Comparison of ENCODE assay signal across 14 cellular contexts in the genomic region with DNA sequence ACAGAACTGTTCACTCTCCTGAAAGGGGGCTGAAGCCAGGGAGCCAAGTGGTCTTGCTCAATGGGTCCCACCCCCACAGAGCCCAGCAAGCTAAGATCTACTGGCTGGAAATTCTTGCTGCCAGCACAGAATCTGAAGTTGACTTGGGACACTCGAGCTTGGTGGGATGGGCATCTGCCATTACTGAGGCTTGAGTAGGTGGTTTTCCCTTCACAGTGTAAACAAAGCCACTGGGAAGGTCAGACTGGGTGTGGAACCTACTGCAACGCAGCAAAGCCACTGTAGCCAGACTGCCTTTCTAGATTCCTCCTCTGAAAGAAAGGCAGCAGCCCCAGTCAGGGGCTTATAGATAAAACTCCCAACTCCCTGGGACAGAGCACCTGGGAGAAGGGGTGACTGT. TPM values are rescaled to one million over a fixed set of nuclear protein-coding genes. Genes with fewer than 3 reads are reported as not detected.
"Had no signal": no experiment of that assay in that cellular context is flagged by ENCODE, and none has a peak within 500 bp of the region (broad histone marks: within the 10 kb centered on the region; RNA-seq: fewer than 3 reads in every experiment).

No MANE protein-coding gene starts in this region.

RNA-seq across cellular contexts. Expression of gene STMND1, which starts 28.3 kb away (rescaled TPM):
- total RNA-seq: activated naive CD4-positive, alpha-beta T cell treated with anti-CD3 and anti-CD28 coated beads for 36 hours; activated naive CD8-positive, alpha-beta T cell treated with anti-CD3 and anti-CD28 coated beads for 36 hours; activated naive CD8-positive, alpha-beta T cell treated with anti-CD3 and anti-CD28 coated beads, Interleukin-2, amount 10 ng/mL, durations not matched to agents 7 days and 5 days; activated T-cell treated with anti-CD3 and anti-CD28 coated beads, Interleukin-2, amount 50 U/mL, for 4 hours; activated T-cell treated with anti-CD3 and anti-CD28 coated beads, Interleukin-2, amount 50 U/mL, for 72 hours; activated T-helper 1 cell treated with anti-CD3 and anti-CD28 coated beads, Interleukin-12 subunit alpha, Interleukin-12 subunit beta, Interleukin-2, Interleukin-4 antibody, amounts not matched to agents 30 ng/mL and 10 ng/mL and 1 ng/mL, durations not matched to agents 14 hours and 24 hours and 36 hours; activated T-helper 2 cell treated with anti-CD3 and anti-CD28 coated beads, Interferon-gamma antibody, Interleukin-2, Interleukin-4, amounts not matched to agents 10 μg/mL and 5 μg/mL and 100 μg/mL, durations not matched to agents 14 hours and 24 hours and 36 hours; adrenal gland; aorta; ascending aorta; bronchial epithelial cell; cardiac muscle cell; cardiac septum; chondrocyte had no signal
